ENCODE assay signal across 20 cellular contexts in genomic region chr10:16947071-16947470, GRCh38.
"Had no signal": no experiment of that assay in that cellular context is flagged by ENCODE, and none has a peak within 500 bp of the region (broad histone marks: within the 10 kb centered on the region; RNA-seq: fewer than 3 reads in every experiment).

No MANE protein-coding gene starts in this region.

- H3K4me3 Mint-ChIP-seq: immature natural killer cell; naive thymus-derived CD4-positive, alpha-beta T cell had no signal

- H3K36me3 Mint-ChIP-seq: immature natural killer cell had no signal

- H3K36me3 ChIP-seq: esophagus muscularis mucosa, gastrocnemius medialis, stomach, thoracic aorta, transverse colon had no signal

- H3K4me3 ChIP-seq: dorsolateral prefrontal cortex, esophagus muscularis mucosa, gastrocnemius medialis, lung, skin epidermis, stomach, thoracic aorta, transverse colon had no signal

- H3K27ac Mint-ChIP-seq: immature natural killer cell; naive thymus-derived CD4-positive, alpha-beta T cell had no signal

- H3K9me3 ChIP-seq: esophagus muscularis mucosa, gastrocnemius medialis, stomach, thoracic aorta, transverse colon had no signal

- H3K27me3 ChIP-seq: dorsolateral prefrontal cortex, esophagus muscularis mucosa, gastrocnemius medialis, stomach, transverse colon had no signal

- H3K4me1 Mint-ChIP-seq: immature natural killer cell had no signal

- H3K27ac ChIP-seq: dorsolateral prefrontal cortex, epithelial cell of prostate, esophagus muscularis mucosa, gastrocnemius medialis, skin epidermis, stomach, thoracic aorta, transverse colon had no signal

- DNase-seq: cortex of kidney; dorsolateral prefrontal cortex; effector CD8-positive, alpha-beta T cell; gastrocnemius medialis; immature natural killer cell; left ventricle myocardium superior; mesenchymal stem cell; naive thymus-derived CD4-positive, alpha-beta T cell; posterior cingulate gyrus; stimulated activated CD4-positive, alpha-beta T cell treated with anti-CD3 and anti-CD28 coated beads, Interleukin-12 subunit alpha, Interleukin-12 subunit beta, amount 100 ng/mL, for 4 hours; stimulated activated naive CD4-positive, alpha-beta T cell; stomach; substantia nigra; transverse colon had no signal

- ATAC-seq: gastrocnemius medialis; left ventricle myocardium superior; naive thymus-derived CD4-positive, alpha-beta T cell; sciatic nerve had no signal

- H3K9me3 Mint-ChIP-seq: immature natural killer cell had no signal
